Comparison of ENCODE assay signal across 32 cellular contexts in the genomic region with DNA sequence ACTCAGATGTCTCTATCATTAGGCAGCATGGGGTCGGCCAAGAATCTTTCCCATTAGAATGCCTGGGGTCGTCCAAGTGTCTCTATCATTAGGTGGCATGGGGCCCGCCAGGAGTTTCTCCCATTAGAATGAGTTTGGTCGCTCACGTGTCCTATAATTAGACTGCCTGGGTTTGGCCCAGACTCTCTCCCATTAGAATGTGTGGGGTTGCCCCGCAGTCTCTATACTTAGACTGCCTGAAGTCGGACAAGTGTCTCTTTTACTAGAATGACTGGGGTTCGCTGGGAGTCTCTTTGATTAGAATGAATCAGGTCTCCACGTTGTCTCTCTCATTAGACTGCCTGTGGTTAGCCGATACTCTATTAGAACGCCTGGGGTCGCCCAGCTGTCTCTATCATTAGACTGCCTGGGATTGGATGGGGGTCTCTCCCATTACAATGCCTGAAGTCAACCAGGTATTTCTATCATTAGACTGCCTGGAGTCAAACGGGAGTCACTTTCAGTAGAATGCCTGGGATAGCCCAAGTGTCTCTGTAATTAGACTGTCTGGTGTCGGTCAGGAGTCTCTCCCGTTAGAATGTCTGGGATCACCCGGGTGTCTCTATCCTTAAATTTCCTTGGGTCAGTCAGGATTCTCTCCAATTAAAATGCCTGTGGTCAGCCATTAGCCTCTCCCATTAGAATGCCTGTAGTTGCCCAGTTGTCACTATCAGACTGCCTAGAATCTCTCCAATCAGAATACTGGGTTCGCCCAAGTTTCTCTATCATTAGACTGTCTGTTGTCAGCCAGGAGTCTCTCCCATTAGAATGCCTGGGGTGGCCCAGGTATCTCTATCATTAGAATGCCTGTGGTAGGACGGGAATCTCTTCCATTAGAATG.
"Had no signal": no experiment of that assay in that cellular context is flagged by ENCODE, and none has a peak within 500 bp of the region (broad histone marks: within the 10 kb centered on the region; RNA-seq: fewer than 3 reads in every experiment).

No MANE protein-coding gene starts in this region.

- H3K4me3 Mint-ChIP-seq: activated CD4-positive, alpha-beta memory T cell treated with anti-CD3 and anti-CD28 coated beads for 36 hours; activated CD4-positive, alpha-beta T cell treated with anti-CD3 and anti-CD28 coated beads for 36 hours; activated CD4-positive, alpha-beta T cell treated with anti-CD3 and anti-CD28 coated beads, Interleukin-2, amount 10 ng/mL, durations not matched to agents 24 days and 14 days; activated CD8-positive, alpha-beta memory T cell treated with anti-CD3 and anti-CD28 coated beads, Interleukin-2, amount 10 ng/mL, durations not matched to agents 7 days and 5 days; activated CD8-positive, alpha-beta T cell treated with anti-CD3 and anti-CD28 coated beads, Interleukin-2, amount 10 ng/mL, durations not matched to agents 7 days and 5 days; activated naive CD4-positive, alpha-beta T cell treated with anti-CD3 and anti-CD28 coated beads for 36 hours; activated naive CD4-positive, alpha-beta T cell treated with anti-CD3 and anti-CD28 coated beads, Interleukin-2, amount 50 U/mL, for 24 hours; activated naive CD8-positive, alpha-beta T cell treated with anti-CD3 and anti-CD28 coated beads for 36 hours; activated naive CD8-positive, alpha-beta T cell treated with anti-CD3 and anti-CD28 coated beads, Interleukin-2, amount 50 U/mL, for 24 hours; activated T-helper 1 cell treated with anti-CD3 and anti-CD28 coated beads, Interleukin-12 subunit alpha, Interleukin-12 subunit beta, Interleukin-2, Interleukin-4 antibody, amounts not matched to agents 30 ng/mL and 10 ng/mL and 1 ng/mL, durations not matched to agents 14 hours and 24 hours and 36 hours; dendritic cell treated with granulocyte-macrophage colony-stimulating factor and Interleukin-4, amounts not matched to agents 40 ng/mL and 50 ng/mL, for 4 days; effector memory CD8-positive, alpha-beta T cell had no signal

- H3K4me3 ChIP-seq: adrenal gland, body of pancreas, coronary artery, dorsolateral prefrontal cortex, esophagus muscularis mucosa, gastrocnemius medialis had no signal

- DNase-seq: activated CD4-positive, alpha-beta memory T cell treated with anti-CD3 and anti-CD28 coated beads for 36 hours; activated CD4-positive, alpha-beta T cell treated with anti-CD3 and anti-CD28 coated beads for 36 hours; activated CD4-positive, alpha-beta T cell treated with anti-CD3 and anti-CD28 coated beads, Interleukin-2, amount 10 ng/mL, durations not matched to agents 24 days and 14 days; activated CD4-positive, CD25-positive, alpha-beta regulatory T cell; activated CD4-positive, CD25-positive, alpha-beta regulatory T cell treated with anti-CD3 and anti-CD28 coated beads, Interleukin-2, amount 50 U/mL, for 72 hours; activated CD8-positive, alpha-beta memory T cell treated with anti-CD3 and anti-CD28 coated beads, Interleukin-2, amount 10 ng/mL, durations not matched to agents 7 days and 5 days; activated CD8-positive, alpha-beta memory T cell treated with anti-CD3 and anti-CD28 coated beads, Interleukin-2, amount 50 U/mL, for 4 hours; activated CD8-positive, alpha-beta T cell treated with anti-CD3 and anti-CD28 coated beads, Interleukin-2, amount 10 ng/mL, durations not matched to agents 7 days and 5 days; activated effector memory CD4-positive, alpha-beta T cell treated with anti-CD3 and anti-CD28 coated beads, Interleukin-2, amount 50 U/mL, for 16 hours; activated naive CD4-positive, alpha-beta T cell treated with anti-CD3 and anti-CD28 coated beads for 36 hours; activated naive CD8-positive, alpha-beta T cell treated with anti-CD3 and anti-CD28 coated beads for 36 hours; activated naive CD8-positive, alpha-beta T cell treated with anti-CD3 and anti-CD28 coated beads, Interleukin-2, amount 50 U/mL, for 24 hours; activated T-cell treated with anti-CD3 and anti-CD28 coated beads, Interleukin-2, amount 50 U/mL, for 1 hour; activated T-cell treated with anti-CD3 and anti-CD28 coated beads, Interleukin-2, amount 50 U/mL, for 48 hours; adrenal gland; amygdala; aorta; body of pancreas; central memory CD4-positive, alpha-beta T cell; dorsolateral prefrontal cortex; effector memory CD8-positive, alpha-beta T cell; erythroblast; foreskin keratinocyte; gastrocnemius medialis; glutamatergic neuron; T-helper 2 cell had no signal

- H3K4me1 Mint-ChIP-seq: activated CD4-positive, alpha-beta T cell treated with anti-CD3 and anti-CD28 coated beads for 36 hours; activated CD4-positive, alpha-beta T cell treated with anti-CD3 and anti-CD28 coated beads, Interleukin-2, amount 10 ng/mL, durations not matched to agents 24 days and 14 days; activated CD8-positive, alpha-beta memory T cell treated with anti-CD3 and anti-CD28 coated beads, Interleukin-2, amount 10 ng/mL, durations not matched to agents 7 days and 5 days; activated naive CD4-positive, alpha-beta T cell treated with anti-CD3 and anti-CD28 coated beads, Interleukin-2, amount 50 U/mL, for 24 hours; activated naive CD8-positive, alpha-beta T cell treated with anti-CD3 and anti-CD28 coated beads for 36 hours; activated naive CD8-positive, alpha-beta T cell treated with anti-CD3 and anti-CD28 coated beads, Interleukin-2, amount 50 U/mL, for 24 hours had no signal

- H3K4me1 ChIP-seq: adrenal gland, body of pancreas, foreskin keratinocyte had no signal

- H3K27ac ChIP-seq: adrenal gland, body of pancreas, coronary artery, dorsolateral prefrontal cortex, esophagus muscularis mucosa, foreskin keratinocyte, gastrocnemius medialis had no signal

- H3K9me3 ChIP-seq: adrenal gland, esophagus muscularis mucosa, gastrocnemius medialis had no signal

- ATAC-seq: activated CD4-positive, alpha-beta T cell treated with anti-CD3 and anti-CD28 coated beads for 36 hours; activated CD8-positive, alpha-beta memory T cell treated with anti-CD3 and anti-CD28 coated beads, Interleukin-2, amount 10 ng/mL, durations not matched to agents 7 days and 5 days; activated CD8-positive, alpha-beta T cell treated with anti-CD3 and anti-CD28 coated beads, Interleukin-2, amount 10 ng/mL, durations not matched to agents 7 days and 5 days; activated naive CD8-positive, alpha-beta T cell treated with anti-CD3 and anti-CD28 coated beads, Interleukin-2, amount 50 U/mL, for 24 hours; body of pancreas; effector memory CD8-positive, alpha-beta T cell; foreskin keratinocyte had no signal

- H3K36me3 Mint-ChIP-seq: activated CD8-positive, alpha-beta memory T cell treated with anti-CD3 and anti-CD28 coated beads, Interleukin-2, amount 10 ng/mL, durations not matched to agents 7 days and 5 days had no signal

- H3K27ac Mint-ChIP-seq: activated CD4-positive, alpha-beta memory T cell treated with anti-CD3 and anti-CD28 coated beads for 36 hours; activated CD4-positive, alpha-beta T cell treated with anti-CD3 and anti-CD28 coated beads for 36 hours; activated CD4-positive, alpha-beta T cell treated with anti-CD3 and anti-CD28 coated beads, Interleukin-2, amount 10 ng/mL, durations not matched to agents 24 days and 14 days; activated CD8-positive, alpha-beta memory T cell treated with anti-CD3 and anti-CD28 coated beads, Interleukin-2, amount 10 ng/mL, durations not matched to agents 7 days and 5 days; activated CD8-positive, alpha-beta T cell treated with anti-CD3 and anti-CD28 coated beads, Interleukin-2, amount 10 ng/mL, durations not matched to agents 7 days and 5 days; activated naive CD4-positive, alpha-beta T cell treated with anti-CD3 and anti-CD28 coated beads for 36 hours; activated naive CD4-positive, alpha-beta T cell treated with anti-CD3 and anti-CD28 coated beads, Interleukin-2, amount 50 U/mL, for 24 hours; activated naive CD8-positive, alpha-beta T cell treated with anti-CD3 and anti-CD28 coated beads for 36 hours; activated naive CD8-positive, alpha-beta T cell treated with anti-CD3 and anti-CD28 coated beads, Interleukin-2, amount 50 U/mL, for 24 hours; activated T-helper 1 cell treated with anti-CD3 and anti-CD28 coated beads, Interleukin-12 subunit alpha, Interleukin-12 subunit beta, Interleukin-2, Interleukin-4 antibody, amounts not matched to agents 30 ng/mL and 10 ng/mL and 1 ng/mL, durations not matched to agents 14 hours and 24 hours and 36 hours; activated T-helper 2 cell treated with anti-CD3 and anti-CD28 coated beads, Interferon-gamma antibody, Interleukin-2, Interleukin-4, amounts not matched to agents 10 μg/mL and 5 μg/mL and 100 μg/mL, durations not matched to agents 14 hours and 24 hours and 36 hours; dendritic cell treated with granulocyte-macrophage colony-stimulating factor and Interleukin-4, amounts not matched to agents 40 ng/mL and 50 ng/mL, for 4 days; effector memory CD8-positive, alpha-beta T cell had no signal

- H3K36me3 ChIP-seq: adrenal gland, esophagus muscularis mucosa, gastrocnemius medialis had no signal

- H3K27me3 Mint-ChIP-seq: activated CD4-positive, alpha-beta memory T cell treated with anti-CD3 and anti-CD28 coated beads for 36 hours; activated CD4-positive, alpha-beta T cell treated with anti-CD3 and anti-CD28 coated beads for 36 hours; activated CD4-positive, alpha-beta T cell treated with anti-CD3 and anti-CD28 coated beads, Interleukin-2, amount 10 ng/mL, durations not matched to agents 24 days and 14 days; activated CD8-positive, alpha-beta memory T cell treated with anti-CD3 and anti-CD28 coated beads, Interleukin-2, amount 10 ng/mL, durations not matched to agents 7 days and 5 days; activated naive CD4-positive, alpha-beta T cell treated with anti-CD3 and anti-CD28 coated beads, Interleukin-2, amount 50 U/mL, for 24 hours; activated naive CD8-positive, alpha-beta T cell treated with anti-CD3 and anti-CD28 coated beads for 36 hours; activated naive CD8-positive, alpha-beta T cell treated with anti-CD3 and anti-CD28 coated beads, Interleukin-2, amount 50 U/mL, for 24 hours; dendritic cell treated with granulocyte-macrophage colony-stimulating factor and Interleukin-4, amounts not matched to agents 40 ng/mL and 50 ng/mL, for 4 days; effector memory CD8-positive, alpha-beta T cell had no signal

- H3K27me3 ChIP-seq: adrenal gland, body of pancreas, dorsolateral prefrontal cortex, esophagus muscularis mucosa, foreskin keratinocyte, gastrocnemius medialis had no signal
